ENCODE assay signal across 11 cellular contexts in the genomic region with DNA sequence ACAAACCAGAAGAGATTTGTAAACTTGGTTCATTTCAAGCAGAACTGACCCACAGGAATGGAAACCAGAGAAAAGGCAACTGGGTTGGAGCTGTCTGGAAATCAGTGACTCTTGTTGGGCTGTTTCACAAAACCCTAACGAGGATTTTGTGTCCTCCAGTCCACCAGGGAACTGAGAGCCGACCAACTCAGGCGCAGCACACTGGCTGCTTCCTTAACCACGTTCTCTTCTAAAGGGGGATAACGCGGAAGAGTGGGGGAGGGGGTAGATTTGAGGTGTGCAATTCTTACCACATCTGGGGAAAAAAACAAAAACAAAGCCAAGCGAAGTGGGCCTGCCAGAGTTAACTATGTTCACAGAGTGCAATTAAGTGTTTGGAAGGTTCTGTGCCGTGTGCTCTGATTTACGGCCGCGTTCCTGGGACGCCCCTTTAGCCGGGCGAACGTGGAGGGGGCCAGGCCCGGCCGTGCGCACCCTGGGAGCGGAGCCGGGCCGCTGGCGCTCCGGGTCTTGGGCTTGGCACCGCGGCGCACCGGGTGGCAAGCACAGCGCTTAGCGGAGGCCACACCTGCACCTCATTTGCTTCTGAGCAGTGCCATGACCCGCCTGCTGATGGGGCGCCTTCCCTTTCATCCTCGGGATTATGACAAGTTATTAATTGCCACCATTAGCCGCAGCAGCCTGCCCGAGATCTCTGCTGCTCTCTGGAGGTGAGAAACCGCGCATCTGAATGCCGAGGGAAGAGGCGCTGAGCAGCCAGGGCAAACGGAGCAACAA.
A peak's percentile ranks its signal among the peaks of the same experiment; 100 is the strongest.
DNase-seq lines count a peak whose midpoint lies in the region; ATAC-seq and TF ChIP-seq lines count a peak whose summit lies in the region.
"Had no signal": no experiment of that assay in that cellular context is flagged by ENCODE, and none has a peak within 500 bp of the region (broad histone marks: within the 10 kb centered on the region; RNA-seq: fewer than 3 reads in every experiment).

No MANE protein-coding gene starts in this region.

- H3K9me3 ChIP-seq in ovary: peaks cover 0 to 4% of the 10 kb centered on the region in 2 donors

- peak; percentile 12 for DNase-seq in DMS114 treated with DMSO at 0.1 percent for 48 hours (lab: John Stamatoyannopoulos, UW; ENCODE audit: unreplicated experiment)
- DNase-seq in NCI-H2171 treated with DMSO at 0.1 percent for 48 hours (lab: John Stamatoyannopoulos, UW): peak; percentile 32
- DNase-seq in globus pallidus (ENCODE audit: low spot score): peak; percentile 51
- peak in 49 of 56 donors; percentile 1 to 79 (median 28) for DNase-seq in nucleus accumbens (lab: John Stamatoyannopoulos, UW)
- no peak for DNase-seq in ovary
- DNase-seq in NOMO-1 treated with dmso at 0.1 percent for 144 hours (lab: John Stamatoyannopoulos, UW; ENCODE audit: unreplicated experiment): no peak
- DNase-seq: naive thymus-derived CD4-positive, alpha-beta T cell; NCI-H2081 treated with DMSO at 0.1 percent for 48 hours had no signal

- TF ChIP-seq EP300 in ovary (IDR thresholded peaks at IDR 0.05): no peak

- H3K4me1 ChIP-seq in ovary (ENCODE audit: insufficient read depth): no peaks in the 10 kb centered on the region

- TF ChIP-seq CTCF in ovary (IDR thresholded peaks at IDR 0.05): no peak

- no peak overlapping the region for H3K4me3 ChIP-seq in ovary

- ATAC-seq in HG03196 (IDR thresholded peaks at IDR 0.05; ENCODE audit: unreplicated experiment) (no peak), GM21447 (IDR thresholded peaks at IDR 0.05; ENCODE audit: unreplicated experiment) (no peak)
- ATAC-seq: activated CD4-positive, CD25-positive, alpha-beta regulatory T cell treated with anti-CD3 and anti-CD28 coated beads, Interleukin-2, amount 50 U/mL, for 24 hours; naive thymus-derived CD4-positive, alpha-beta T cell had no signal

- no peak overlapping the region for H3K27ac ChIP-seq in ovary

- TF ChIP-seq POLR2A in ovary (IDR thresholded peaks at IDR 0.05): no peak

- H3K27me3 ChIP-seq in ovary: no peaks in the 10 kb centered on the region

- WGBS in ovary, 3 donors: 2 to 5% (median 3%) methylated on average over 35 to 39 of the region's 39 CpGs

- intact Hi-C loops in ovary (cut with DNase I): no loop called here

- no peaks in the 10 kb centered on the region for H3K36me3 ChIP-seq in ovary

Comparison
In these comparisons a context has a peak if more than half of its experiments do, and no peak if none do; other contexts are left out.
1. DNase-seq: peak in DMS114 treated with DMSO at 0.1 percent for 48 hours (single experiment), NCI-H2171 treated with DMSO at 0.1 percent for 48 hours (single experiment), globus pallidus (single experiment) and nucleus accumbens (49 of 56); none in ovary (0 of 5) and NOMO-1 treated with dmso at 0.1 percent for 144 hours (single experiment).